In genomic region chr3:167918686-167919085, GRCh38 we compare ENCODE assay signal across 29 cellular contexts.
"Had no signal": no experiment of that assay in that cellular context is flagged by ENCODE, and none has a peak within 500 bp of the region (broad histone marks: within the 10 kb centered on the region; RNA-seq: fewer than 3 reads in every experiment).

No MANE protein-coding gene starts in this region.

- ATAC-seq: activated T-helper 17 cell treated with anti-CD3 and anti-CD28 coated beads, Interleukin-2, amount 50 U/mL, for 72 hours; body of pancreas; gastroesophageal sphincter; mucosa of descending colon; right lobe of liver; WTC11 had no signal

- H3K4me3 ChIP-seq: body of pancreas, colonic mucosa, esophagus squamous epithelium, gastroesophageal sphincter, hepatocyte, left ventricle myocardium inferior, lung, mucosa of descending colon, right lobe of liver, testis, transverse colon had no signal

- DNase-seq: activated CD4-positive, alpha-beta memory T cell treated with anti-CD3 and anti-CD28 coated beads, Interleukin-2, amount 10 ng/mL, durations not matched to agents 7 days and 5 days; activated CD4-positive, alpha-beta T cell treated with anti-CD3 and anti-CD28 coated beads for 1 hour; activated CD4-positive, alpha-beta T cell treated with anti-CD3 and anti-CD28 coated beads, Interleukin-2, amount 10 ng/mL, durations not matched to agents 7 days and 5 days; activated CD8-positive, alpha-beta memory T cell treated with anti-CD3 and anti-CD28 coated beads, Interleukin-2, amount 50 U/mL, for 48 hours; activated gamma-delta T cell treated with Interleukin-2 at 50 U/mL for 16 hours; activated naive CD4-positive, alpha-beta T cell treated with anti-CD3 and anti-CD28 coated beads, Interleukin-2, amount 50 U/mL, for 16 hours; activated T-cell treated with anti-CD3 and anti-CD28 coated beads, Interleukin-2, amount 50 U/mL, for 24 hours; amygdala; body of pancreas; cerebellar nuclear complex; colonic mucosa; effector CD8-positive, alpha-beta T cell; esophagus squamous epithelium; islet precursor cell; left ventricle myocardium inferior; mesendoderm; mucosa of descending colon; nephron progenitor cell; right lobe of liver; stimulated activated CD4-positive, alpha-beta T cell treated with anti-CD3 and anti-CD28 coated beads, Interleukin-2, amount 100 ng/mL, for 48 hours; stimulated activated naive CD4-positive, alpha-beta T cell treated with Interleukin-2 at 50 U/mL for 16 hours; T1000; testis; transverse colon had no signal
